Comparison of ENCODE assay signal across 11 cellular contexts in the genomic region with DNA sequence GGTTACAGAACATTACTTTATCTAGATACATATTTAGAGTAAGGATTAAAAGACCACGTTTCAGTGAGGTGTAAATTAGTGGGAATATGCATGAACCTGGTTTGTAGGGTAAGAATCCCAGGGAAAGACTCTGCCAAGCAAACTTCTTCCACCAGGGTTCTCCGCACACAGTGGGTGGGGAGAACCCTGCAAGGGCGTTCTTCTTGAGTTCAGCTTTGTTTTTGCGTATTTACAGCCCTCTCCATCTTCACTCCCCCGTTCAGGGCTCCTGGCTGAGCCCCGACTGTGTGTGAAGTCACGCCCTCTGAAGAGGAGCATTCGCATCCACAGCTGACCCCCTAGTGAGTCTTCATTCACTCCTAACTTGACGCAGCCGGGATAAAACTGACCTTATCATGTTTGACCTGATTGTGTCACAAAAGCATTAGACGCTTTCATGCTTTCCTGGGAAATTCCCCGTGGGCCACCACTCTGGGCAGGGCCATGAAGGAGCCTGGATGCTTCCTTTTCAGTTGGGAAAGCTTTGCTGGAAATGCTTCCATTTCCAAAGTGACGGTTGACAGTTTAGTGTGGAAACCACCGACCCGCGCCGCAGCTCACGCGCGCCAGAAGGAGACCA. TPM values are rescaled to one million over a fixed set of nuclear protein-coding genes. Genes with fewer than 3 reads are reported as not detected.
DNase-seq lines count a peak whose midpoint lies in the region; FAIRE-seq and TF ChIP-seq lines count a peak whose summit lies in the region.
"Had no signal": no experiment of that assay in that cellular context is flagged by ENCODE, and none has a peak within 500 bp of the region (broad histone marks: within the 10 kb centered on the region; RNA-seq: fewer than 3 reads in every experiment).

No MANE protein-coding gene starts in this region.

- H3K27me3 Mint-ChIP-seq in CD8-positive, alpha-beta memory T cell: peaks cover 13 to 35% of the 10 kb centered on the region in 2 donors
- H3K27me3 Mint-ChIP-seq in glutamatergic neuron (ENCODE audit: unreplicated experiment): peaks cover 12% of the 10 kb centered on the region

- no peak overlapping the region for H3K27ac Mint-ChIP-seq in CD8-positive, alpha-beta memory T cell
- H3K27ac Mint-ChIP-seq in glutamatergic neuron (ENCODE audit: unreplicated experiment): no peak overlapping the region

- no peak overlapping the region for H2BK15ac ChIP-seq in neuronal stem cell (ENCODE audit: low read length)

- peak overlapping the region; percentile 90 for H2AFZ ChIP-seq in neuronal stem cell (ENCODE audit: low read length)

- no peak overlapping the region for H2BK12ac ChIP-seq in neuronal stem cell (ENCODE audit: low read length)

- no peak for FAIRE-seq in HTR-8/SVneo (lab: Jason Lieb, UNC)

- peak overlapping the region; percentile 38 for H3K4me2 ChIP-seq in neuronal stem cell (ENCODE audit: insufficient read depth, low read length, poor library complexity, severe bottlenecking)

- peaks cover 8 to 16% (median 13%) of the 10 kb centered on the region in 3 donors for H3K4me1 Mint-ChIP-seq in CD8-positive, alpha-beta memory T cell
- peaks cover 3% of the 10 kb centered on the region for H3K4me1 Mint-ChIP-seq in glutamatergic neuron (ENCODE audit: low read depth, unreplicated experiment)
- H3K4me1 Mint-ChIP-seq: central memory CD8-positive, alpha-beta T cell had no signal

- CTCF ChIA-PET in CD8-positive, alpha-beta memory T cell (lab: Charles Lee): no interaction called here

- H3K79me1 ChIP-seq in neuronal stem cell (ENCODE audit: low read depth, low read length): peaks cover 2% of the 10 kb centered on the region

- H3K9ac ChIP-seq in NT2/D1 (ENCODE audit: insufficient read length, low read depth): no peak overlapping the region
- H3K9ac ChIP-seq in neuronal stem cell (ENCODE audit: low read depth, low read length, poor library complexity): no peak overlapping the region

- TF ChIP-seq CTCF in glutamatergic neuron (IDR thresholded peaks at IDR 0.05; ENCODE audit: partially characterized antibody, unreplicated experiment): no peak

- peaks cover 14% of the 10 kb centered on the region for H3K27me3 ChIP-seq in CD8-positive, alpha-beta memory T cell (ENCODE audit: insufficient read depth, low read length, poor library complexity, severe bottlenecking)
- peaks cover 48% of the 10 kb centered on the region for H3K27me3 ChIP-seq in NT2/D1 (ENCODE audit: insufficient read depth, insufficient read length)
- H3K27me3 ChIP-seq in neuronal stem cell (ENCODE audit: control insufficient read depth in 3 of 3, insufficient read depth in 3 of 3, low read depth in 1 of 3, low read length in 3 of 3): peaks cover 0 to 52% (median 16%) of the 10 kb centered on the region in 3 experiments

- H2BK120ac ChIP-seq in neuronal stem cell (ENCODE audit: low read depth, low read length): no peak overlapping the region

- H3K4me3 Mint-ChIP-seq in CD8-positive, alpha-beta memory T cell: peak overlapping the region in 5 of 7 donors; percentile 29 to 75 (median 54)
- H3K4me3 Mint-ChIP-seq in glutamatergic neuron (ENCODE audit: unreplicated experiment): peak overlapping the region; percentile 82
- H3K4me3 Mint-ChIP-seq: central memory CD8-positive, alpha-beta T cell had no signal

- no peak overlapping the region for H3K18ac ChIP-seq in neuronal stem cell (ENCODE audit: low read length)

- no peak overlapping the region for H2AK5ac ChIP-seq in neuronal stem cell (ENCODE audit: low read depth, low read length)

- H3K4me1 ChIP-seq in CD8-positive, alpha-beta memory T cell (ENCODE audit: insufficient read depth, low read length): peaks cover 14% of the 10 kb centered on the region
- H3K4me1 ChIP-seq in NT2/D1 (ENCODE audit: insufficient read depth, insufficient read length) (peaks cover 4% of the 10 kb centered on the region), neuronal stem cell (ENCODE audit: control insufficient read depth in 2 of 2, insufficient read depth in 1 of 2, low read depth in 1 of 2, low read length in 2 of 2) (peaks cover 14 to 21% of the 10 kb centered on the region in 2 donors)

- no peak overlapping the region for H3K27ac ChIP-seq in CD8-positive, alpha-beta memory T cell (ENCODE audit: low read depth, low read length)
- H3K27ac ChIP-seq in neuronal stem cell (replicated peaks; ENCODE audit: low read length): no peak overlapping the region

- H4K8ac ChIP-seq in neuronal stem cell (ENCODE audit: low read depth, low read length): no peak overlapping the region

- no peaks in the 10 kb centered on the region for H3K9me3 Mint-ChIP-seq in CD8-positive, alpha-beta memory T cell
- no peaks in the 10 kb centered on the region for H3K9me3 Mint-ChIP-seq in glutamatergic neuron (ENCODE audit: unreplicated experiment)
- H3K9me3 Mint-ChIP-seq: central memory CD8-positive, alpha-beta T cell had no signal

- no peak overlapping the region for H3K4ac ChIP-seq in neuronal stem cell (ENCODE audit: low read length)

- no peak overlapping the region for H2BK5ac ChIP-seq in neuronal stem cell (ENCODE audit: low read length)

- no peak overlapping the region for H3K14ac ChIP-seq in neuronal stem cell (ENCODE audit: low read length)

- no peaks in the 10 kb centered on the region for H3K9me3 ChIP-seq in CD8-positive, alpha-beta memory T cell (ENCODE audit: low read length)
- H3K9me3 ChIP-seq in NT2/D1 (ENCODE audit: insufficient read depth, low read length): no peaks in the 10 kb centered on the region
- H3K9me3 ChIP-seq in neuronal stem cell (replicated peaks in 1 of 2; ENCODE audit: control insufficient read depth in 2 of 2, insufficient read depth in 1 of 2, low read depth in 1 of 2, low read length in 2 of 2): no peaks in the 10 kb centered on the region

- no peak overlapping the region for H4K91ac ChIP-seq in neuronal stem cell (ENCODE audit: low read depth, low read length, poor library complexity)

- no peaks in the 10 kb centered on the region for H3K36me3 ChIP-seq in CD8-positive, alpha-beta memory T cell (ENCODE audit: insufficient read depth, low read length)
- H3K36me3 ChIP-seq in NT2/D1 (ENCODE audit: insufficient read depth, insufficient read length, low read length) (peaks cover 14% of the 10 kb centered on the region), neuronal stem cell (replicated peaks in 1 of 2; ENCODE audit: control insufficient read depth in 2 of 2, insufficient read depth in 2 of 2, low read length in 2 of 2) (peaks cover 4 to 43% of the 10 kb centered on the region in 2 donors)

- H3K36me3 Mint-ChIP-seq in CD8-positive, alpha-beta memory T cell: peaks cover 0 to 10% (median 2%) of the 10 kb centered on the region in 3 donors
- H3K36me3 Mint-ChIP-seq in glutamatergic neuron (ENCODE audit: unreplicated experiment): no peaks in the 10 kb centered on the region

- POLR2A ChIA-PET in CD8-positive, alpha-beta memory T cell (lab: Charles Lee): no interaction called here

- H3K23ac ChIP-seq in neuronal stem cell (ENCODE audit: low read depth, low read length, poor library complexity): no peak overlapping the region

- H3K4me3 ChIP-seq in CD8-positive, alpha-beta memory T cell (ENCODE audit: low read length): no peak overlapping the region
- peak overlapping the region; percentile 24 for H3K4me3 ChIP-seq in NT2/D1 (ENCODE audit: insufficient read length, low read depth)
- H3K4me3 ChIP-seq in neuronal stem cell (ENCODE audit: low read length in 2 of 2): peak overlapping the region in 1 of 2 donors; percentile 45

- DNase-seq in CD8-positive, alpha-beta memory T cell: no peak
- no peak for DNase-seq in NT2/D1 (ENCODE audit: low read depth, low spot score)
- DNase-seq in glutamatergic neuron: peak; percentile 46
- no peak for DNase-seq in neuronal stem cell (ENCODE audit: low spot score)
- DNase-seq in T1000 (lab: John Stamatoyannopoulos, UW): no peak
- no peak for DNase-seq in medulla oblongata (ENCODE audit: extremely low spot score)
- no peak for DNase-seq in HTR-8/SVneo (ENCODE audit: insufficient read length, low spot score)
- DNase-seq in EL: no peak
- DNase-seq: activated CD4-positive, alpha-beta T cell treated with anti-CD3 and anti-CD28 coated beads, Interleukin-2, amount 50 U/mL, for 1 hour had no signal

- no CpG with 5 or more reads among the region's 20 CpGs for WGBS in neuronal stem cell (ENCODE audit: extremely low coverage in 2 of 2, insufficient read length in 2 of 2, insufficient replicate concordance in 1 of 2), 2 donors

RNA-seq across cellular contexts. Expression of a gene that starts 1.0 kb away (rescaled TPM):
- total RNA-seq in CD8-positive, alpha-beta memory T cell: not detected
- not detected for polyA plus RNA-seq in CD8-positive, alpha-beta memory T cell
- 1.0 TPM for total RNA-seq in glutamatergic neuron (ENCODE audit: unreplicated experiment)
- 0.20 TPM for polyA plus RNA-seq in neuronal stem cell (2013, experiment 1 of 2)
- 0.17 TPM for polyA plus RNA-seq in neuronal stem cell (2013, experiment 2 of 2)
- total RNA-seq: M059J had no signal

RNA-seq across cellular contexts. Expression of a gene that starts 22.1 kb away (rescaled TPM):
- total RNA-seq in CD8-positive, alpha-beta memory T cell: 100 to 1,000 TPM; 152 to 160 TPM
- polyA plus RNA-seq in CD8-positive, alpha-beta memory T cell: 171 TPM
- 86.1 TPM for total RNA-seq in glutamatergic neuron (ENCODE audit: unreplicated experiment)
- 138 TPM for polyA plus RNA-seq in neuronal stem cell (2013, experiment 1 of 2)
- 139 TPM for polyA plus RNA-seq in neuronal stem cell (2013, experiment 2 of 2)

RNA-seq across cellular contexts. Expression of a gene that starts 23.1 kb away (rescaled TPM):
- total RNA-seq in CD8-positive, alpha-beta memory T cell: 10 to 100 TPM; 16.6 to 19.7 TPM
- polyA plus RNA-seq in CD8-positive, alpha-beta memory T cell: 21.8 TPM
- 21.4 TPM for total RNA-seq in glutamatergic neuron (ENCODE audit: unreplicated experiment)
- polyA plus RNA-seq in neuronal stem cell (2013, experiment 1 of 2): 15.9 TPM
- polyA plus RNA-seq in neuronal stem cell (2013, experiment 2 of 2): 15.8 TPM
